ENCODE assay signal across 8 cellular contexts in genomic region chr10:50477287-50477686, GRCh38.
"Had no signal": no experiment of that assay in that cellular context is flagged by ENCODE, and none has a peak within 500 bp of the region (broad histone marks: within the 10 kb centered on the region; RNA-seq: fewer than 3 reads in every experiment).

No MANE protein-coding gene starts in this region.

- ATAC-seq: GM12878 had no signal

- FAIRE-seq: G401.6, GM12878, GM12891, GM12892, GM18507, GM19239 had no signal

- DNase-seq: GDM1, GF-D8 had no signal

- H3K4me3 ChIP-seq: GM12878 had no signal
